Comparison of ENCODE assay signal across 29 cellular contexts in genomic region chr4:21982087-21982486, GRCh38. TPM values are rescaled to one million over a fixed set of nuclear protein-coding genes. Genes with fewer than 3 reads are reported as not detected.
"Had no signal": no experiment of that assay in that cellular context is flagged by ENCODE, and none has a peak within 500 bp of the region (broad histone marks: within the 10 kb centered on the region; RNA-seq: fewer than 3 reads in every experiment).

No MANE protein-coding gene starts in this region.

- H3K27ac ChIP-seq: heart right ventricle, hepatocyte, left lung, lower lobe of right lung, neural progenitor cell, ovary, sigmoid colon, spleen, suprapubic skin, thoracic aorta, tibial artery, upper lobe of right lung had no signal

- H3K9me3 ChIP-seq: lower lobe of right lung, ovary, sigmoid colon, suprapubic skin, thoracic aorta, tibial artery, upper lobe of right lung had no signal

- H3K27me3 ChIP-seq: heart right ventricle, hepatocyte, left lung, neural progenitor cell, ovary, sigmoid colon, spleen, suprapubic skin, tibial artery, upper lobe of right lung had no signal

- H3K4me3 ChIP-seq: heart right ventricle, hepatocyte, left lung, lower lobe of right lung, neural progenitor cell, ovary, sigmoid colon, spleen, suprapubic skin, thoracic aorta, tibial artery, upper lobe of right lung had no signal

- H3K4me2 ChIP-seq: hepatocyte, neural progenitor cell had no signal

- H3K36me3 ChIP-seq: heart right ventricle, left lung, lower lobe of right lung, neural progenitor cell, ovary, sigmoid colon, spleen, suprapubic skin, thoracic aorta, tibial artery, upper lobe of right lung had no signal

- H3K4me1 ChIP-seq: heart right ventricle, left lung, lower lobe of right lung, neural progenitor cell, sigmoid colon, spleen, suprapubic skin, tibial artery, upper lobe of right lung had no signal

- H3K4me1 Mint-ChIP-seq: naive thymus-derived CD8-positive, alpha-beta T cell; stimulated activated effector memory CD8-positive, alpha-beta T cell treated with anti-CD3 and anti-CD28 coated beads, Interleukin-12 subunit alpha, Interleukin-12 subunit beta, amount 100 ng/mL, for 72 hours had no signal

- H3K36me3 Mint-ChIP-seq: naive thymus-derived CD8-positive, alpha-beta T cell; neural progenitor cell; stimulated activated effector memory CD8-positive, alpha-beta T cell treated with anti-CD3 and anti-CD28 coated beads, Interleukin-12 subunit alpha, Interleukin-12 subunit beta, amount 100 ng/mL, for 72 hours had no signal

- H3K79me2 ChIP-seq: hepatocyte had no signal

- H3K9ac ChIP-seq: neural progenitor cell had no signal

- H3K4me3 Mint-ChIP-seq: naive thymus-derived CD8-positive, alpha-beta T cell; nephron; neural progenitor cell; stimulated activated effector memory CD8-positive, alpha-beta T cell treated with anti-CD3 and anti-CD28 coated beads, Interleukin-12 subunit alpha, Interleukin-12 subunit beta, amount 100 ng/mL, for 72 hours; stimulated activated naive CD8-positive, alpha-beta T cell treated with anti-CD3 and anti-CD28 coated beads, Interleukin-15, Interleukin-2, amounts not matched to agents 100 ng/mL and 50 ng/mL, for 24 hours had no signal

- H3K27ac Mint-ChIP-seq: naive thymus-derived CD8-positive, alpha-beta T cell; nephron; neural progenitor cell; progenitor cell of endocrine pancreas; stimulated activated effector memory CD8-positive, alpha-beta T cell treated with anti-CD3 and anti-CD28 coated beads, Interleukin-12 subunit alpha, Interleukin-12 subunit beta, amount 100 ng/mL, for 72 hours; stimulated activated naive CD8-positive, alpha-beta T cell treated with anti-CD3 and anti-CD28 coated beads, Interleukin-15, Interleukin-2, amounts not matched to agents 100 ng/mL and 50 ng/mL, for 24 hours had no signal

- H3K9me3 Mint-ChIP-seq: nephron, neural progenitor cell had no signal

- H2AFZ ChIP-seq: hepatocyte, neural progenitor cell had no signal

- H3K27me3 Mint-ChIP-seq: naive thymus-derived CD8-positive, alpha-beta T cell; progenitor cell of endocrine pancreas; stimulated activated naive CD8-positive, alpha-beta T cell treated with anti-CD3 and anti-CD28 coated beads, Interleukin-15, Interleukin-2, amounts not matched to agents 100 ng/mL and 50 ng/mL, for 24 hours had no signal

- ATAC-seq: heart right ventricle; left colon; left lung; lower lobe of right lung; naive thymus-derived CD8-positive, alpha-beta T cell; right cardiac atrium; stimulated activated effector memory CD8-positive, alpha-beta T cell treated with anti-CD3 and anti-CD28 coated beads, Interleukin-12 subunit alpha, Interleukin-12 subunit beta, amount 100 ng/mL, for 72 hours; upper lobe of right lung had no signal

- DNase-seq: heart right ventricle; kidney; left colon; left lung; lower lobe of right lung; mammary epithelial cell; mesenchymal stem cell; naive thymus-derived CD8-positive, alpha-beta T cell; ovary; right cardiac atrium; sigmoid colon; small intestine; spleen; stimulated activated CD4-positive, alpha-beta T cell treated with anti-CD3 and anti-CD28 coated beads, Interleukin-4, amount 100 ng/mL, for 24 hours; stimulated activated naive CD4-positive, alpha-beta T cell; tibial artery; trophoblast cell; upper lobe of right lung had no signal

- FAIRE-seq: kidney, small intestine, urothelium cell line had no signal

RNA-seq across cellular contexts. Expression of gene KCNIP4, which starts 33.5 kb away (rescaled TPM):
- total RNA-seq: left lung; lower lobe of right lung; mammary epithelial cell; naive thymus-derived CD8-positive, alpha-beta T cell; pulmonary artery endothelial cell; spleen; suprapubic skin; thoracic aorta; upper lobe of right lung had no signal
- polyA plus RNA-seq: heart right ventricle, liver, mammary epithelial cell, spleen had no signal
